13 cellular contexts compared by ENCODE assay signal in genomic region chr18:13284330-13285027, GRCh38.
DNase-seq lines count a peak whose midpoint lies in the region.
"Had no signal": no experiment of that assay in that cellular context is flagged by ENCODE, and none has a peak within 500 bp of the region (broad histone marks: within the 10 kb centered on the region; RNA-seq: fewer than 3 reads in every experiment).

No MANE protein-coding gene starts in this region.

- H3K36me3 ChIP-seq in thymus (ENCODE audit: control insufficient read depth, insufficient read depth), result peaks cover 52% of the 10 kb centered on the region

- H3K4me1 Mint-ChIP-seq in activated naive CD4-positive, alpha-beta T cell treated with anti-CD3 and anti-CD28 coated beads, Interleukin-2, amount 10 ng/mL, durations not matched to agents 7 days and 5 days, result peaks cover 52% of the 10 kb centered on the region
- peaks cover 79% of the 10 kb centered on the region for H3K4me1 Mint-ChIP-seq in activated T-cell treated with anti-CD3 and anti-CD28 coated beads, Interleukin-2, amount 50 U/mL, for 24 hours (ENCODE audit: low read depth)

- H3K9me3 Mint-ChIP-seq in activated naive CD4-positive, alpha-beta T cell treated with anti-CD3 and anti-CD28 coated beads, Interleukin-2, amount 10 ng/mL, durations not matched to agents 7 days and 5 days, result peaks cover 9% of the 10 kb centered on the region
- H3K9me3 Mint-ChIP-seq in activated T-cell treated with anti-CD3 and anti-CD28 coated beads, Interleukin-2, amount 50 U/mL, for 24 hours, result no peaks in the 10 kb centered on the region

- H3K36me3 Mint-ChIP-seq in activated naive CD4-positive, alpha-beta T cell treated with anti-CD3 and anti-CD28 coated beads, Interleukin-2, amount 10 ng/mL, durations not matched to agents 7 days and 5 days, result peaks cover 13% of the 10 kb centered on the region
- H3K36me3 Mint-ChIP-seq in activated T-cell treated with anti-CD3 and anti-CD28 coated beads, Interleukin-2, amount 50 U/mL, for 24 hours (ENCODE audit: low read depth), result peaks cover 22% of the 10 kb centered on the region
- H3K36me3 Mint-ChIP-seq: IgD-negative memory B cell had no signal

- H3K27ac Mint-ChIP-seq in activated naive CD4-positive, alpha-beta T cell treated with anti-CD3 and anti-CD28 coated beads, Interleukin-2, amount 10 ng/mL, durations not matched to agents 7 days and 5 days, result peak overlapping the region; percentile 68
- peak overlapping the region; percentile 77 for H3K27ac Mint-ChIP-seq in activated T-cell treated with anti-CD3 and anti-CD28 coated beads, Interleukin-2, amount 50 U/mL, for 24 hours
- H3K27ac Mint-ChIP-seq: IgD-negative memory B cell had no signal

- CTCF ChIA-PET in activated naive CD4-positive, alpha-beta T cell treated with anti-CD3 and anti-CD28 coated beads, Interleukin-2, amount 10 ng/mL, durations not matched to agents 7 days and 5 days (lab: Charles Lee), result interaction anchor here (0.7 kb wide), 1 partner anchor 17 kb away, joined by 3 read pairs; no protein-coding TSS in a partner anchor

- H3K27me3 ChIP-seq in thymus (ENCODE audit: control insufficient read depth, insufficient read depth), result no peaks in the 10 kb centered on the region

- H3K9me3 ChIP-seq in thymus (ENCODE audit: control insufficient read depth), result no peaks in the 10 kb centered on the region

- peaks cover under 1% of the 10 kb centered on the region for H3K4me1 ChIP-seq in thymus (ENCODE audit: control insufficient read depth, insufficient read depth, low read length)

- H3K4me3 ChIP-seq in thymus (ENCODE audit: low read length), result no peak overlapping the region

- intact Hi-C loops in cardiac septum (cut with DNase I), result no loop called here

- H3K27me3 Mint-ChIP-seq in activated naive CD4-positive, alpha-beta T cell treated with anti-CD3 and anti-CD28 coated beads, Interleukin-2, amount 10 ng/mL, durations not matched to agents 7 days and 5 days, result no peaks in the 10 kb centered on the region
- H3K27me3 Mint-ChIP-seq in activated T-cell treated with anti-CD3 and anti-CD28 coated beads, Interleukin-2, amount 50 U/mL, for 24 hours, result no peaks in the 10 kb centered on the region
- H3K27me3 Mint-ChIP-seq: naive thymus-derived CD4-positive, alpha-beta T cell had no signal

- DNase-seq in activated naive CD4-positive, alpha-beta T cell treated with anti-CD3 and anti-CD28 coated beads, Interleukin-2, amount 10 ng/mL, durations not matched to agents 7 days and 5 days, result no peak
- DNase-seq in activated naive CD4-positive, alpha-beta T cell treated with anti-CD3 and anti-CD28 coated beads, Interleukin-2, amount 50 U/mL, for 16 hours, result no peak
- peak; percentile 61 for DNase-seq in activated T-cell treated with anti-CD3 and anti-CD28 coated beads, Interleukin-2, amount 50 U/mL, for 24 hours
- peak; percentile 64 for DNase-seq in cardiac septum (ENCODE audit: low spot score)
- no peak for DNase-seq in kidney glomerular epithelial cell (lab: John Stamatoyannopoulos, UW)
- DNase-seq in pons (ENCODE audit: low spot score), result no peak
- DNase-seq in DMS114 treated with DMSO at 0.1 percent for 48 hours (lab: John Stamatoyannopoulos, UW; ENCODE audit: unreplicated experiment), result no peak
- DNase-seq: effector memory CD4-positive, alpha-beta T cell; naive thymus-derived CD4-positive, alpha-beta T cell; NCI-H1436 treated with DMSO at 0.1 percent for 48 hours; NCI-H774 had no signal

- H3K27ac ChIP-seq in thymus (ENCODE audit: low read depth), result peak overlapping the region; percentile 33

- H3K4me3 Mint-ChIP-seq in activated naive CD4-positive, alpha-beta T cell treated with anti-CD3 and anti-CD28 coated beads, Interleukin-2, amount 10 ng/mL, durations not matched to agents 7 days and 5 days, result no peak overlapping the region
- H3K4me3 Mint-ChIP-seq in activated T-cell treated with anti-CD3 and anti-CD28 coated beads, Interleukin-2, amount 50 U/mL, for 24 hours, result peak overlapping the region; percentile 15
- H3K4me3 Mint-ChIP-seq: IgD-negative memory B cell had no signal

- WGBS in thymus, result 95% methylated on average over 22 of the region's 22 CpGs

Comparison
In these comparisons a context has a peak if more than half of its experiments do, and no peak if none do; other contexts are left out.
1. DNase-seq: peak in activated T-cell treated with anti-CD3 and anti-CD28 coated beads, Interleukin-2, amount 50 U/mL, for 24 hours (single experiment) and cardiac septum (single experiment); none in activated naive CD4-positive, alpha-beta T cell treated with anti-CD3 and anti-CD28 coated beads, Interleukin-2, amount 10 ng/mL, durations not matched to agents 7 days and 5 days (single experiment), activated naive CD4-positive, alpha-beta T cell treated with anti-CD3 and anti-CD28 coated beads, Interleukin-2, amount 50 U/mL, for 16 hours (single experiment), kidney glomerular epithelial cell (single experiment), pons (single experiment) and DMS114 treated with DMSO at 0.1 percent for 48 hours (single experiment).